14 cellular contexts compared by ENCODE assay signal in genomic region chr16:30054451-30054850, GRCh38. TPM values are rescaled to one million over a fixed set of nuclear protein-coding genes. Genes with fewer than 3 reads are reported as not detected.
DNase-seq lines count a peak whose midpoint lies in the region; ATAC-seq and TF ChIP-seq lines count a peak whose summit lies in the region.
"Had no signal": no experiment of that assay in that cellular context is flagged by ENCODE, and none has a peak within 500 bp of the region (broad histone marks: within the 10 kb centered on the region; RNA-seq: fewer than 3 reads in every experiment).

No MANE protein-coding gene starts in this region.

- no peak for DNase-seq in CD4-positive, alpha-beta memory T cell
- DNase-seq in H9 (no peak), omental fat pad (ENCODE audit: low spot score) (no peak), Right ventricle myocardium inferior (ENCODE audit: missing footprints) (no peak)
- no peak for DNase-seq in naive thymus-derived CD4-positive, alpha-beta T cell
- DNase-seq in effector memory CD4-positive, alpha-beta T cell, result no peak
- DNase-seq: foreskin keratinocyte, GF-D8, NCI-H226 had no signal

- H3K27ac Mint-ChIP-seq in CD4-positive, alpha-beta memory T cell, result peak overlapping the region in 4 of 7 donors; percentile 52 to 83 (median 66)
- H3K27ac Mint-ChIP-seq in H9, result no peak overlapping the region
- peak overlapping the region; percentile 45 for H3K27ac Mint-ChIP-seq in activated T-helper 17 cell treated with anti-CD3 and anti-CD28 coated beads, Interleukin-2, amount 50 U/mL, for 72 hours
- H3K27ac Mint-ChIP-seq in naive thymus-derived CD4-positive, alpha-beta T cell, result peak overlapping the region in 4 of 9 donors; percentile 57 to 76 (median 64)

- no peak overlapping the region for H3T11ph ChIP-seq in H9 (ENCODE audit: low read length)

- CTCF ChIA-PET in CD4-positive, alpha-beta memory T cell (lab: Charles Lee; ENCODE audit: partially characterized antibody), result interaction anchor here (0.8 to 4.1 kb wide), 10 partner anchors 9 to 376 kb away, joined by 3 to 26 read pairs (median 6); partner anchors contain the start of genes ALDOA, PPP4C, QPRT and TBX6
- CTCF ChIA-PET in naive thymus-derived CD4-positive, alpha-beta T cell (lab: Charles Lee), result interaction anchor here (1.9 kb wide), 1 partner anchor 11 kb away, joined by 5 read pairs; the partner anchor contains the start of gene ALDOA

- H3K4me3 Mint-ChIP-seq in CD4-positive, alpha-beta memory T cell, result peak overlapping the region in 7 of 8 donors; percentile 28 to 75 (median 59)
- peak overlapping the region; percentile 42 to 69 for H3K4me3 Mint-ChIP-seq in H9
- H3K4me3 Mint-ChIP-seq in activated T-helper 17 cell treated with anti-CD3 and anti-CD28 coated beads, Interleukin-2, amount 50 U/mL, for 72 hours, result peak overlapping the region; percentile 79
- H3K4me3 Mint-ChIP-seq in naive thymus-derived CD4-positive, alpha-beta T cell, result peak overlapping the region in 8 of 10 donors; percentile 19 to 88 (median 68)

- no peak overlapping the region for H2BK12ac ChIP-seq in H9 (ENCODE audit: insufficient read length, low read depth, low read length)

- no peaks in the 10 kb centered on the region for H3K9me3 ChIP-seq in CD4-positive, alpha-beta memory T cell (ENCODE audit: control insufficient read depth in 1 of 2, low read length in 2 of 2)
- H3K9me3 ChIP-seq in H9 (ENCODE audit: control insufficient read depth, low read depth, low read length), result no peaks in the 10 kb centered on the region
- no peaks in the 10 kb centered on the region for H3K9me3 ChIP-seq in naive thymus-derived CD4-positive, alpha-beta T cell (ENCODE audit: control insufficient read depth in 2 of 3, low read length in 3 of 3)
- H3K9me3 ChIP-seq in effector memory CD4-positive, alpha-beta T cell (ENCODE audit: control insufficient read depth, low read length), result no peaks in the 10 kb centered on the region
- H3K9me3 ChIP-seq: prostate gland, thyroid gland had no signal

- H3K36me3 Mint-ChIP-seq in CD4-positive, alpha-beta memory T cell, result peaks cover 0 to 1% of the 10 kb centered on the region in 2 donors
- H3K36me3 Mint-ChIP-seq in H9 (ENCODE audit: insufficient read depth in 1 of 3, low read depth in 3 of 3), result no peaks in the 10 kb centered on the region
- peaks cover 16% of the 10 kb centered on the region for H3K36me3 Mint-ChIP-seq in activated T-helper 17 cell treated with anti-CD3 and anti-CD28 coated beads, Interleukin-2, amount 50 U/mL, for 72 hours (ENCODE audit: low read depth)
- H3K36me3 Mint-ChIP-seq in naive thymus-derived CD4-positive, alpha-beta T cell, result no peaks in the 10 kb centered on the region

- peaks cover 10 to 31% (median 23%) of the 10 kb centered on the region in 4 donors for H3K4me1 Mint-ChIP-seq in CD4-positive, alpha-beta memory T cell
- H3K4me1 Mint-ChIP-seq in H9, result peaks cover 13 to 16% of the 10 kb centered on the region in 2 experiments
- peaks cover 11% of the 10 kb centered on the region for H3K4me1 Mint-ChIP-seq in activated T-helper 17 cell treated with anti-CD3 and anti-CD28 coated beads, Interleukin-2, amount 50 U/mL, for 72 hours
- H3K4me1 Mint-ChIP-seq in naive thymus-derived CD4-positive, alpha-beta T cell, result peaks cover 6 to 35% (median 24%) of the 10 kb centered on the region in 7 donors

- peaks cover 9% of the 10 kb centered on the region for H3K23me2 ChIP-seq in H9 (ENCODE audit: insufficient read length, low read depth, low read length, poor library complexity, severe bottlenecking)

- no peak overlapping the region for H3K4me3 ChIP-seq in CD4-positive, alpha-beta memory T cell (ENCODE audit: low read length in 2 of 2)
- no peak overlapping the region for H3K4me3 ChIP-seq in naive thymus-derived CD4-positive, alpha-beta T cell (ENCODE audit: low read length)
- H3K4me3 ChIP-seq in effector memory CD4-positive, alpha-beta T cell (ENCODE audit: insufficient read depth, low read depth, low read length, poor library complexity, severe bottlenecking), result no peak overlapping the region

- peaks cover 21% of the 10 kb centered on the region for H3K4me1 ChIP-seq in CD4-positive, alpha-beta memory T cell (ENCODE audit: insufficient read depth, low read length)
- H3K4me1 ChIP-seq in H9 (ENCODE audit: insufficient read depth, low read length), result no peaks in the 10 kb centered on the region
- H3K4me1 ChIP-seq in naive thymus-derived CD4-positive, alpha-beta T cell (ENCODE audit: control insufficient read depth in 2 of 2, insufficient read depth in 2 of 2, low read length in 2 of 2), result peaks cover 4 to 5% of the 10 kb centered on the region in 2 donors
- H3K4me1 ChIP-seq in effector memory CD4-positive, alpha-beta T cell (ENCODE audit: control insufficient read depth, insufficient read depth, low read length, poor library complexity, severe bottlenecking), result peaks cover 11% of the 10 kb centered on the region

- intact Hi-C loops in CD4-positive, alpha-beta memory T cell (cut with micrococcal nuclease), result no loop called here
- intact Hi-C loops in naive thymus-derived CD4-positive, alpha-beta T cell (cut with micrococcal nuclease), result loop anchor here in 1 of 2 donors (5.0 kb wide), 1 partner anchor 38 kb away; the partner anchor contains the start of gene TBX6
- intact Hi-C loops in Right ventricle myocardium inferior (cut with DNase I), result no loop called here

- H3K27me3 Mint-ChIP-seq in CD4-positive, alpha-beta memory T cell, result no peaks in the 10 kb centered on the region
- peaks cover 14% of the 10 kb centered on the region for H3K27me3 Mint-ChIP-seq in H9 (ENCODE audit: low read depth)
- H3K27me3 Mint-ChIP-seq in activated T-helper 17 cell treated with anti-CD3 and anti-CD28 coated beads, Interleukin-2, amount 50 U/mL, for 72 hours, result no peaks in the 10 kb centered on the region
- no peaks in the 10 kb centered on the region for H3K27me3 Mint-ChIP-seq in naive thymus-derived CD4-positive, alpha-beta T cell

- no peak overlapping the region for H3K56ac ChIP-seq in H9 (ENCODE audit: insufficient read length, low read depth, low read length)

- no peak overlapping the region for H2BK20ac ChIP-seq in H9 (ENCODE audit: low read depth, low read length, poor library complexity, severe bottlenecking)

- H2BK5ac ChIP-seq in H9 (ENCODE audit: insufficient read length, low read length), result no peak overlapping the region

- no peak overlapping the region for H3K9ac ChIP-seq in H9 (ENCODE audit: extremely low read depth, insufficient read length, low read length)
- H3K9ac ChIP-seq: KMS-11 had no signal

- no peak overlapping the region for H2BK15ac ChIP-seq in H9 (ENCODE audit: low read depth, low read length)

- ATAC-seq in activated T-helper 17 cell treated with anti-CD3 and anti-CD28 coated beads, Interleukin-2, amount 50 U/mL, for 72 hours (replicated peaks), result no peak
- no peak for ATAC-seq in naive thymus-derived CD4-positive, alpha-beta T cell
- ATAC-seq in omental fat pad (ENCODE audit: low FRiP score), result no peak
- ATAC-seq in Right ventricle myocardium inferior, result no peak

- peaks cover 0 to 2% (median 0%) of the 10 kb centered on the region in 8 donors for H3K9me3 Mint-ChIP-seq in CD4-positive, alpha-beta memory T cell
- H3K9me3 Mint-ChIP-seq in H9, result no peaks in the 10 kb centered on the region
- H3K9me3 Mint-ChIP-seq in activated T-helper 17 cell treated with anti-CD3 and anti-CD28 coated beads, Interleukin-2, amount 50 U/mL, for 72 hours, result no peaks in the 10 kb centered on the region
- peaks cover 0 to 1% (median 0%) of the 10 kb centered on the region in 11 donors for H3K9me3 Mint-ChIP-seq in naive thymus-derived CD4-positive, alpha-beta T cell

- no peaks in the 10 kb centered on the region for H3K27me3 ChIP-seq in CD4-positive, alpha-beta memory T cell (ENCODE audit: insufficient read depth, low read length)
- H3K27me3 ChIP-seq in H9 (ENCODE audit: insufficient read depth, low read length), result no peaks in the 10 kb centered on the region
- H3K27me3 ChIP-seq in naive thymus-derived CD4-positive, alpha-beta T cell (ENCODE audit: control insufficient read depth in 2 of 2, insufficient read depth in 2 of 2, low read length in 2 of 2), result no peaks in the 10 kb centered on the region
- H3K27me3 ChIP-seq in effector memory CD4-positive, alpha-beta T cell (replicated peaks; ENCODE audit: control insufficient read depth, insufficient read depth, low read length, poor library complexity, severe bottlenecking), result no peaks in the 10 kb centered on the region
- H3K27me3 ChIP-seq: foreskin keratinocyte, thyroid gland had no signal

- no peaks in the 10 kb centered on the region for H4K20me1 ChIP-seq in H9 (ENCODE audit: control insufficient read depth, insufficient read depth, insufficient read length)

- no peak overlapping the region for H2AK5ac ChIP-seq in H9 (ENCODE audit: insufficient read length, low read length)

- H3K18ac ChIP-seq in H9 (ENCODE audit: insufficient read length, low read depth, low read length), result no peak overlapping the region

- H3K27ac ChIP-seq in CD4-positive, alpha-beta memory T cell (ENCODE audit: low read depth, low read length), result no peak overlapping the region
- H3K27ac ChIP-seq in H9 (ENCODE audit: insufficient read length, low read depth, low read length), result no peak overlapping the region
- H3K27ac ChIP-seq in naive thymus-derived CD4-positive, alpha-beta T cell (ENCODE audit: low read depth, low read length), result no peak overlapping the region
- H3K27ac ChIP-seq in effector memory CD4-positive, alpha-beta T cell (ENCODE audit: insufficient read depth, low read length, poor library complexity, severe bottlenecking), result no peak overlapping the region
- H3K27ac ChIP-seq: foreskin keratinocyte, KMS-11, prostate gland, thyroid gland had no signal

- no peak overlapping the region for H3K4me2 ChIP-seq in H9 (ENCODE audit: insufficient read depth, insufficient read length, low read length)

- no peak for TF ChIP-seq CTCF in H9 (conservative IDR thresholded peaks at IDR 0.05)
- no peak for TF ChIP-seq CTCF in omental fat pad (IDR thresholded peaks at IDR 0.05)

- H3K14ac ChIP-seq in H9 (ENCODE audit: insufficient read depth, low read length), result no peak overlapping the region

- no peak overlapping the region for H4K91ac ChIP-seq in H9 (ENCODE audit: insufficient read length, low read depth, low read length)

- POLR2A ChIA-PET in CD4-positive, alpha-beta memory T cell (lab: Charles Lee; ENCODE audit: partially characterized antibody), result interaction anchor here (1.0 to 5.0 kb wide), 6 partner anchors 10 to 131 kb away, joined by 3 to 91 read pairs (median 4); partner anchors contain the start of genes ALDOA, CORO1A and TBX6
- POLR2A ChIA-PET in naive thymus-derived CD4-positive, alpha-beta T cell (lab: Charles Lee), result interaction anchor here (0.8 to 7.7 kb wide), 4 partner anchors 9 to 53 kb away, joined by 3 to 48 read pairs (median 6); partner anchors contain the start of genes ALDOA and YPEL3

- no peaks in the 10 kb centered on the region for H3K79me2 ChIP-seq in H9 (ENCODE audit: insufficient read depth, low read length)

- no peak overlapping the region for H2BK120ac ChIP-seq in H9 (ENCODE audit: low read depth, low read length, poor library complexity, severe bottlenecking)

- whole genome bisulfite sequencing in H9 (ENCODE audit: extremely low coverage, insufficient read length, low lambda C conversion rate), result no CpG with 5 or more reads among the region's 8 CpGs

- no peak overlapping the region for H3K4ac ChIP-seq in H9 (ENCODE audit: low read depth, low read length)

- no peak overlapping the region for H3K23ac ChIP-seq in H9 (ENCODE audit: insufficient read length, low read depth, low read length)

- no peak overlapping the region for H2AFZ ChIP-seq in H9 (ENCODE audit: low read length)

- H4K5ac ChIP-seq in H9 (ENCODE audit: insufficient read length, low read depth, low read length), result no peak overlapping the region

- H3K36me3 ChIP-seq in CD4-positive, alpha-beta memory T cell (ENCODE audit: insufficient read depth, low read length), result no peaks in the 10 kb centered on the region
- H3K36me3 ChIP-seq in naive thymus-derived CD4-positive, alpha-beta T cell (ENCODE audit: control insufficient read depth in 2 of 3, insufficient read depth in 3 of 3, low read length in 3 of 3), result no peaks in the 10 kb centered on the region
- H3K36me3 ChIP-seq in effector memory CD4-positive, alpha-beta T cell (ENCODE audit: control insufficient read depth, insufficient read depth, low read length), result no peaks in the 10 kb centered on the region
- H3K36me3 ChIP-seq: prostate gland, thyroid gland had no signal

- no peak overlapping the region for H4K8ac ChIP-seq in H9 (replicated peaks; ENCODE audit: insufficient read length, low read depth, low read length)

- no peaks in the 10 kb centered on the region for H3K79me1 ChIP-seq in H9 (ENCODE audit: insufficient read depth, low read depth, low read length, poor library complexity, severe bottlenecking)

RNA-seq across cellular contexts. Expression of gene ALDOA, which starts 11.1 kb away (rescaled TPM):
- 100 to 1,000 TPM; 558 to 563 TPM for total RNA-seq in CD4-positive, alpha-beta memory T cell
- polyA plus RNA-seq in CD4-positive, alpha-beta memory T cell, result 1,000 to 10,000 TPM; 1,058 to 1,115 TPM
- total RNA-seq in H9 (2021) (1,356 and 1,375 TPM in 2 replicates), omental fat pad (100 to 1,000 TPM; 468 to 864 (median 772) TPM), Right ventricle myocardium inferior (4,126 TPM)
- 1,000 to 10,000 TPM; 2,200 to 3,862 TPM for total RNA-seq in activated T-helper 17 cell treated with anti-CD3 and anti-CD28 coated beads, Interleukin-2, amount 50 U/mL, for 72 hours
- total RNA-seq in naive thymus-derived CD4-positive, alpha-beta T cell, result 1,000 to 10,000 TPM in 1 of 5 experiments, 100 to 1,000 TPM in 4; 356 to 1,619 (median 584) TPM
- 1,000 to 10,000 TPM in 1 of 2 donors, 100 to 1,000 TPM in 1; 955 to 1,316 TPM for polyA plus RNA-seq in naive thymus-derived CD4-positive, alpha-beta T cell

RNA-seq across cellular contexts. Expression of gene PPP4C, which starts 21.3 kb away (rescaled TPM):
- 10 to 100 TPM; 75.8 to 86.3 TPM for total RNA-seq in CD4-positive, alpha-beta memory T cell
- polyA plus RNA-seq in CD4-positive, alpha-beta memory T cell, result 100 to 1,000 TPM; 167 to 276 TPM
- 162 and 163 TPM in 2 replicates for total RNA-seq in H9 (2021)
- total RNA-seq in activated T-helper 17 cell treated with anti-CD3 and anti-CD28 coated beads, Interleukin-2, amount 50 U/mL, for 72 hours, result 100 to 1,000 TPM; 111 to 147 TPM
- total RNA-seq in naive thymus-derived CD4-positive, alpha-beta T cell, result 100 to 1,000 TPM in 2 of 5 experiments, 10 to 100 TPM in 3; 68.4 to 143 (median 86.0) TPM
- polyA plus RNA-seq in naive thymus-derived CD4-positive, alpha-beta T cell, result 100 to 1,000 TPM; 176 TPM
- total RNA-seq in omental fat pad, result 10 to 100 TPM; 49.8 to 59.1 (median 56.3) TPM
- 37.8 TPM for total RNA-seq in Right ventricle myocardium inferior

RNA-seq across cellular contexts. Expression of gene TLCD3B, which starts 23.4 kb away (rescaled TPM):
- not detected for total RNA-seq in CD4-positive, alpha-beta memory T cell
- not detected for polyA plus RNA-seq in CD4-positive, alpha-beta memory T cell
- total RNA-seq in H9 (2021) (20.9 and 22.3 TPM in 2 replicates), omental fat pad (not detected), Right ventricle myocardium inferior (not detected)
- 1 to 10 TPM; 1.9 to 7.4 TPM for total RNA-seq in activated T-helper 17 cell treated with anti-CD3 and anti-CD28 coated beads, Interleukin-2, amount 50 U/mL, for 72 hours
- total RNA-seq in naive thymus-derived CD4-positive, alpha-beta T cell, result 1 to 10 TPM in 2 of 5 experiments, not detected in 3; 1.2 to 2.3 TPM
- polyA plus RNA-seq in naive thymus-derived CD4-positive, alpha-beta T cell, result not detected
- polyA plus RNA-seq: foreskin keratinocyte had no signal

RNA-seq across cellular contexts. Expression of gene C16orf92, which starts 31.5 kb away (rescaled TPM):
- total RNA-seq in CD4-positive, alpha-beta memory T cell, result not detected
- not detected for polyA plus RNA-seq in CD4-positive, alpha-beta memory T cell
- not detected in 2 replicates for total RNA-seq in H9 (2021)
- not detected for total RNA-seq in activated T-helper 17 cell treated with anti-CD3 and anti-CD28 coated beads, Interleukin-2, amount 50 U/mL, for 72 hours
- not detected for total RNA-seq in naive thymus-derived CD4-positive, alpha-beta T cell
- polyA plus RNA-seq in naive thymus-derived CD4-positive, alpha-beta T cell, result not detected
- not detected for total RNA-seq in omental fat pad
- total RNA-seq in Right ventricle myocardium inferior, result not detected
- total RNA-seq: foreskin keratinocyte, left lobe of liver, prostate gland, thyroid gland had no signal
- polyA plus RNA-seq: foreskin keratinocyte had no signal

RNA-seq across cellular contexts. Expression of gene TBX6, which starts 37.3 kb away (rescaled TPM):
- total RNA-seq in CD4-positive, alpha-beta memory T cell, result 1 to 10 TPM; 1.3 to 1.4 TPM
- polyA plus RNA-seq in CD4-positive, alpha-beta memory T cell, result under 1 TPM in 1 of 2 donors, not detected in 1; 0.36 TPM
- total RNA-seq in H9 (2021) (1.6 and 1.9 TPM in 2 replicates), omental fat pad (under 1 TPM in 2 of 4 donors, not detected in 2; 0.36 to 0.56 TPM), Right ventricle myocardium inferior (0.51 TPM)
- total RNA-seq in activated T-helper 17 cell treated with anti-CD3 and anti-CD28 coated beads, Interleukin-2, amount 50 U/mL, for 72 hours, result 1 to 10 TPM; 1.1 to 3.7 TPM
- total RNA-seq in naive thymus-derived CD4-positive, alpha-beta T cell, result 1 to 10 TPM; 1.5 to 3.3 (median 1.6) TPM
- polyA plus RNA-seq in naive thymus-derived CD4-positive, alpha-beta T cell, result under 1 TPM in 1 of 2 donors, not detected in 1; 0.38 TPM

Comparison
In these comparisons a context has a peak if more than half of its experiments do, and no peak if none do; other contexts are left out.
1. H3K27ac Mint-ChIP-seq: peak in CD4-positive, alpha-beta memory T cell (4 of 7) and activated T-helper 17 cell treated with anti-CD3 and anti-CD28 coated beads, Interleukin-2, amount 50 U/mL, for 72 hours (single experiment); none in H9 (0 of 3).
2. Peak in every context shown above with its lines, with median percentiles within 50 percentile points of each other: H3K4me3 Mint-ChIP-seq.